7 cellular contexts compared by ENCODE assay signal in the genomic region with DNA sequence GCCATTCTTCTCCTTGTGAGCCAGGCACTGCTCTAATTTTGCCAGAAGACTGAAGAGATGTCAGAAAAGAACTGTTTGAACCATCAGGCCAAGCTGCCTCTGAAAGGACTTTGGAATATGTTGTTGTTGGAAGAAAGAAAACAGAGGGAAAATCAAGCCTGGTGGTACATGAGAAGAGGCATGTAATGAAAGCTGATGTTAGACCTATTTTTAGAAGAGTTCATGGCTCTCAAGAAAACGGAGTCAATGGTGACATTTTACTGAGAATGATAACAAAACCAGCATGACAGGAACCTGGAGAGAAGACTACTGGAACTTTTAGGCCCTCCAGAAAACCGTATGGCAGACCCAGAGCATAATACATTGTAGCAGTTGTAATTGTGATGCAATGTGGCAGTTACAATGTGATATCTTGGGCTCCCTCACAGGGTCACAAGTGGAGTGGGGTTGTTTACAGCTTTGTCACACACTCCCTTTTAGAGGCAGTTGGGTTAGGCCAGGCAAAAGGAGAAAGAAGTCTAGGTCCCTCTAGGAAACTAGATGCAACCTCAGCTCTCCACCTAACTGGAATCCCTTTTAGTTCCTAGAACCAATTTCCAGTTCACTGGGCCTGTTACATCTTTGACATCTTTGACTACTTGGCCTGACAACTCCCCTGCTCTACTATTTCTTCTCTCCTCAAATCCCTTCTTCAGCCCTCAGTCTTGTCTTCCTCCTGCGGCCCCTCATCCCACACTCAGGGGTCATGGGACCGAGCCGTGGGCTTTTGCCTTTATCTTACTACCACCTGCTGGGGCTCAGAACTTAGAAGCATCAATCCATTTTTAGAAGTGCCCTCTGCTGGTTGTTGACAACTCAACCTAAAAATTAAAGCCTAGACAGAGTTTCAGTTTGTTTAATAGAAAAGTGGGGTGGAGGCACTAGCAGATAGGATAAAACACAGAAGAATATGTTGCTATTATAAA.
A peak's percentile ranks its signal among the peaks of the same experiment; 100 is the strongest.
DNase-seq lines count a peak whose midpoint lies in the region; ATAC-seq and TF ChIP-seq lines count a peak whose summit lies in the region.

No MANE protein-coding gene starts in this region.

- H3K36me3 Mint-ChIP-seq in endothelial cell (ENCODE audit: low read depth, unreplicated experiment) = peaks cover 10% of the 10 kb centered on the region

- no peak overlapping the region for H3K27ac ChIP-seq in spleen

- intact Hi-C loops in spleen (cut with DNase I; ENCODE audit: low total_unique reads) = loop anchor here (10.0 kb wide), 1 partner anchor 159 kb away; no protein-coding TSS in a partner anchor

- no peak overlapping the region for H3K4me3 ChIP-seq in GM06990 (replicated peaks; ENCODE audit: low read depth, low read length)
- no peak overlapping the region for H3K4me3 ChIP-seq in spleen

- no peak overlapping the region for H3K4me3 Mint-ChIP-seq in endothelial cell (ENCODE audit: unreplicated experiment)

- TF ChIP-seq CTCF in GM06990 (IDR thresholded peaks at IDR 0.05; ENCODE audit: insufficient read depth, low read length, poor library complexity, severe bottlenecking) (peak; percentile 62), endothelial cell (IDR thresholded peaks at IDR 0.05; ENCODE audit: unreplicated experiment) (peak; percentile 19), spleen (IDR thresholded peaks at IDR 0.05 in 8 of 11, conservative IDR thresholded peaks at IDR 0.05 in 3 of 11) (peak in 8 of 11 experiments; percentile 20 to 58 (median 44))

- DNase-seq in GM06990 (ENCODE audit: extremely low read depth, insufficient read length) = no peak
- peak; percentile 100 for DNase-seq in OCI-M1 (lab: John Stamatoyannopoulos, UW)
- no peak for DNase-seq in endothelial cell (ENCODE audit: low spot score)
- DNase-seq in spleen = no peak
- DNase-seq in NCI-H1105 (lab: John Stamatoyannopoulos, UW) = no peak
- DNase-seq in NCI-H1417 treated with DMSO at 0.1 percent for 48 hours (lab: John Stamatoyannopoulos, UW) = no peak

- H3K9me3 Mint-ChIP-seq in endothelial cell (ENCODE audit: unreplicated experiment) = peaks cover 9% of the 10 kb centered on the region

- no peak overlapping the region for H3K27ac Mint-ChIP-seq in endothelial cell (ENCODE audit: unreplicated experiment)

- no peak for TF ChIP-seq POLR2A in spleen (IDR thresholded peaks at IDR 0.05)

- peaks cover 0 to 10% (median 2%) of the 10 kb centered on the region in 8 donors for H3K9me3 ChIP-seq in spleen

- H3K4me1 Mint-ChIP-seq in endothelial cell (ENCODE audit: unreplicated experiment) = no peaks in the 10 kb centered on the region

- H3K27me3 Mint-ChIP-seq in endothelial cell (ENCODE audit: unreplicated experiment) = peaks cover 2% of the 10 kb centered on the region

- H3K27me3 ChIP-seq in GM06990 (replicated peaks; ENCODE audit: control insufficient read depth, insufficient read depth, low read length) = no peaks in the 10 kb centered on the region
- no peaks in the 10 kb centered on the region for H3K27me3 ChIP-seq in spleen (replicated peaks in 1 of 7)

- H3K36me3 ChIP-seq in GM06990 (ENCODE audit: control insufficient read depth, insufficient read depth, low read length) (no peaks in the 10 kb centered on the region), spleen (no peaks in the 10 kb centered on the region)

- peak; percentile 74 for ATAC-seq in GM21723 (IDR thresholded peaks at IDR 0.05; ENCODE audit: unreplicated experiment)

- H3K4me1 ChIP-seq in spleen = peaks cover 0 to 9% (median 6%) of the 10 kb centered on the region in 6 donors

- 31 to 44% (median 38%) methylated on average over 5 of the region's 5 CpGs for WGBS in spleen, 5 donors
